Comparison of ENCODE assay signal across 32 cellular contexts in the genomic region with DNA sequence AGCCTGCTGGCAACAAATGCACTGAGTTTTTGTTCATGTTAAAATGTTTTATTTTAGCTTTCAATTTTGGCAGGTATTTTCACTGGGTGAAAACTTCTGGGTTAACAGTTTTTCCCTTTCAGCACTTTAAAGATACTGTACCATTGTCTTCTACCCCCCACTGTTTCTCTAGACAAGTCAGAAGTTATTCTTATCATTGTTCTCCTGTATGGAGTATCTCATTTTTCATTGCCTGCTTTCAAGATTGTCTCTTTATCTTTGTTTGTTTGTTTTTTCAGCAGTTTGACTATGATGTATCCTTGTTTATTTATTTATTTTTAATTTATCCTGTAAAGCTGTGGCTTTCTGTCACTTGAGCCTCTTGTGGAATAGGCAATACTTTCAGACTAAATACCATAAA.
"Had no signal": no experiment of that assay in that cellular context is flagged by ENCODE, and none has a peak within 500 bp of the region (broad histone marks: within the 10 kb centered on the region; RNA-seq: fewer than 3 reads in every experiment).

No MANE protein-coding gene starts in this region.

- H3K4me1 ChIP-seq: parathyroid adenoma, psoas muscle, spleen, suprapubic skin, testis, tibial artery, transverse colon, upper lobe of right lung, uterus had no signal

- ATAC-seq: naive thymus-derived CD8-positive, alpha-beta T cell; natural killer cell treated with Interleukin-12 subunit alpha and Interleukin-12 subunit beta and Interleukin-15 and Interleukin-18, amount 100 ng/mL, for 72 hours; psoas muscle; right cardiac atrium; sciatic nerve; stimulated activated memory B cell treated with anti-CD40 and anti-IgM and Interleukin-4, amounts not matched to agents 10 μg/mL and 1 μg/mL and 100 μg/mL, for 72 hours; stimulated activated naive CD8-positive, alpha-beta T cell treated with anti-CD3 and anti-CD28 coated beads, Interleukin-15, amount 100 ng/mL, for 72 hours; stimulated activated naive CD8-positive, alpha-beta T cell treated with anti-CD3 and anti-CD28 coated beads, Interleukin-15, Interleukin-2, amounts not matched to agents 100 U/mL and 50 U/mL, for 24 hours; upper lobe of right lung had no signal

- H3K4me3 Mint-ChIP-seq: naive thymus-derived CD8-positive, alpha-beta T cell; natural killer cell treated with Interleukin-12 subunit alpha and Interleukin-12 subunit beta and Interleukin-15 and Interleukin-18, amount 100 ng/mL, for 72 hours; nephron progenitor cell; neural crest cell; stimulated activated memory B cell treated with anti-CD40 and anti-IgM and Interleukin-4, amounts not matched to agents 10 μg/mL and 1 μg/mL and 100 μg/mL, for 72 hours; stimulated activated naive CD8-positive, alpha-beta T cell treated with anti-CD3 and anti-CD28 coated beads, Interleukin-15, amount 100 ng/mL, for 72 hours; type B pancreatic cell had no signal

- H3K27ac Mint-ChIP-seq: naive thymus-derived CD8-positive, alpha-beta T cell; natural killer cell treated with Interleukin-12 subunit alpha and Interleukin-12 subunit beta and Interleukin-15 and Interleukin-18, amount 100 ng/mL, for 72 hours; nephron progenitor cell; progenitor cell of endocrine pancreas; stimulated activated memory B cell treated with anti-CD40 and anti-IgM and Interleukin-4, amounts not matched to agents 10 μg/mL and 1 μg/mL and 100 μg/mL, for 72 hours; stimulated activated naive CD8-positive, alpha-beta T cell treated with anti-CD3 and anti-CD28 coated beads, Interleukin-15, amount 100 ng/mL, for 72 hours; type B pancreatic cell had no signal

- DNase-seq: naive thymus-derived CD8-positive, alpha-beta T cell; nephron progenitor cell; nucleus accumbens; posterior cingulate gyrus; psoas muscle; right cardiac atrium; spleen; stimulated activated CD4-positive, alpha-beta T cell treated with anti-CD3 and anti-CD28 coated beads, Interleukin-12 subunit alpha, Interleukin-12 subunit beta, amount 100 ng/mL, for 4 hours; stimulated activated CD4-positive, alpha-beta T cell treated with anti-CD3 and anti-CD28 coated beads, Interleukin-1b, Interleukin-23, amount 100 ng/mL, for 48 hours; stimulated activated CD4-positive, alpha-beta T cell treated with anti-CD3 and anti-CD28 coated beads, Interleukin-4, amount 100 ng/mL, for 1 hour; stimulated activated CD4-positive, alpha-beta T cell treated with anti-CD3 and anti-CD28 coated beads, Interleukin-4, amount 100 ng/mL, for 4 hours; stimulated activated CD8-positive, alpha-beta memory T cell treated with anti-CD3 and anti-CD28 coated beads, Interleukin-4, amount 100 ng/mL, for 48 hours; stimulated activated naive CD4-positive, alpha-beta T cell; stimulated activated naive CD8-positive, alpha-beta T cell treated with anti-CD3 and anti-CD28 coated beads, Interleukin-15, amount 100 ng/mL, for 72 hours; stimulated activated naive CD8-positive, alpha-beta T cell treated with anti-CD3 and anti-CD28 coated beads, Interleukin-15, Interleukin-2, amounts not matched to agents 100 U/mL and 50 U/mL, for 24 hours; substantia nigra; testis; tibial artery; transverse colon; upper lobe of right lung; uterus had no signal

- H3K27me3 Mint-ChIP-seq: progenitor cell of endocrine pancreas; stimulated activated memory B cell treated with anti-CD40 and anti-IgM and Interleukin-4, amounts not matched to agents 10 μg/mL and 1 μg/mL and 100 μg/mL, for 72 hours; type B pancreatic cell had no signal

- H3K9me3 ChIP-seq: neutrophil, psoas muscle, testis, tibial artery, upper lobe of right lung, uterus had no signal

- H3K27me3 ChIP-seq: neutrophil, suprapubic skin, testis, tibial artery, transverse colon, upper lobe of right lung, uterus had no signal

- H3K9me3 Mint-ChIP-seq: natural killer cell treated with Interleukin-12 subunit alpha and Interleukin-12 subunit beta and Interleukin-15 and Interleukin-18, amount 100 ng/mL, for 72 hours had no signal

- H3K4me3 ChIP-seq: psoas muscle, skin epidermis, smooth muscle cell, spleen, suprapubic skin, testis, tibial artery, transverse colon, upper lobe of right lung, uterus had no signal

- H3K27ac ChIP-seq: neutrophil, parathyroid adenoma, psoas muscle, skin epidermis, spleen, suprapubic skin, testis, tibial artery, transverse colon, upper lobe of right lung, uterus had no signal

- H3K36me3 Mint-ChIP-seq: stimulated activated memory B cell treated with anti-CD40 and anti-IgM and Interleukin-4, amounts not matched to agents 10 μg/mL and 1 μg/mL and 100 μg/mL, for 72 hours; type B pancreatic cell had no signal

- H3K36me3 ChIP-seq: neutrophil, spleen, suprapubic skin, tibial artery, transverse colon, upper lobe of right lung, uterus had no signal

- H3K4me1 Mint-ChIP-seq: naive thymus-derived CD8-positive, alpha-beta T cell; nephron progenitor cell; neural crest cell; stimulated activated memory B cell treated with anti-CD40 and anti-IgM and Interleukin-4, amounts not matched to agents 10 μg/mL and 1 μg/mL and 100 μg/mL, for 72 hours; stimulated activated naive CD8-positive, alpha-beta T cell treated with anti-CD3 and anti-CD28 coated beads, Interleukin-15, amount 100 ng/mL, for 72 hours had no signal
